Comparison of ENCODE assay signal across 13 cellular contexts in genomic region chr4:141002323-141002805, GRCh38.
DNase-seq lines count a peak whose midpoint lies in the region; ATAC-seq and TF ChIP-seq lines count a peak whose summit lies in the region.
"Had no signal": no experiment of that assay in that cellular context is flagged by ENCODE, and none has a peak within 500 bp of the region (broad histone marks: within the 10 kb centered on the region; RNA-seq: fewer than 3 reads in every experiment).

No MANE protein-coding gene starts in this region.

- no peaks in the 10 kb centered on the region for H3K36me3 ChIP-seq in stomach smooth muscle (ENCODE audit: control insufficient read depth in 2 of 2, insufficient read depth in 2 of 2, low read length in 2 of 2)

- H3K9me3 ChIP-seq in stomach smooth muscle (ENCODE audit: control insufficient read depth in 2 of 2, low read length in 2 of 2): no peaks in the 10 kb centered on the region

- H3K4me3 Mint-ChIP-seq in activated naive CD8-positive, alpha-beta T cell treated with anti-CD3 and anti-CD28 coated beads, Interleukin-2, amount 50 U/mL, for 24 hours: no peak overlapping the region
- H3K4me3 Mint-ChIP-seq: CD8-positive, alpha-beta memory T cell had no signal

- no peaks in the 10 kb centered on the region for H3K9me3 Mint-ChIP-seq in activated naive CD8-positive, alpha-beta T cell treated with anti-CD3 and anti-CD28 coated beads, Interleukin-2, amount 50 U/mL, for 24 hours

- H3K4me1 Mint-ChIP-seq in activated naive CD8-positive, alpha-beta T cell treated with anti-CD3 and anti-CD28 coated beads, Interleukin-2, amount 50 U/mL, for 24 hours: no peaks in the 10 kb centered on the region
- H3K4me1 Mint-ChIP-seq: CD8-positive, alpha-beta memory T cell had no signal

- H3K27ac Mint-ChIP-seq in activated naive CD8-positive, alpha-beta T cell treated with anti-CD3 and anti-CD28 coated beads, Interleukin-2, amount 50 U/mL, for 24 hours: no peak overlapping the region
- H3K27ac Mint-ChIP-seq: CD8-positive, alpha-beta memory T cell had no signal

- no peaks in the 10 kb centered on the region for H3K27me3 ChIP-seq in stomach smooth muscle (ENCODE audit: control insufficient read depth in 1 of 2, insufficient read depth in 2 of 2, low read length in 2 of 2)

- H3K27me3 Mint-ChIP-seq in activated naive CD8-positive, alpha-beta T cell treated with anti-CD3 and anti-CD28 coated beads, Interleukin-2, amount 50 U/mL, for 24 hours: peaks cover 2% of the 10 kb centered on the region

- no peak for ATAC-seq in activated naive CD8-positive, alpha-beta T cell treated with anti-CD3 and anti-CD28 coated beads, Interleukin-2, amount 50 U/mL, for 24 hours

- peak overlapping the region in 1 of 2 donors; percentile 13 for H3K9ac ChIP-seq in stomach smooth muscle (ENCODE audit: low read length in 2 of 2)

- no peaks in the 10 kb centered on the region for H3K36me3 Mint-ChIP-seq in activated naive CD8-positive, alpha-beta T cell treated with anti-CD3 and anti-CD28 coated beads, Interleukin-2, amount 50 U/mL, for 24 hours (ENCODE audit: low read depth)
- H3K36me3 Mint-ChIP-seq: CD8-positive, alpha-beta memory T cell had no signal

- H3K4me3 ChIP-seq in cardiac fibroblast (replicated peaks in 1 of 2; ENCODE audit: low read depth in 2 of 2, low read length in 2 of 2) (no peak overlapping the region), stomach smooth muscle (ENCODE audit: low read length in 2 of 2) (peak overlapping the region; percentile 0 to 17)

- H3K27ac ChIP-seq in stomach smooth muscle (ENCODE audit: low read length): peak overlapping the region; percentile 56

- peak; percentile 98 for DNase-seq in MV-4-11 (lab: John Stamatoyannopoulos, UW)
- DNase-seq in cardiac fibroblast (ENCODE audit: low read depth in 2 of 2): peak; percentile 6 to 67
- peak; percentile 20 for DNase-seq in hepatic stellate cell (ENCODE audit: low spot score)
- no peak for DNase-seq in activated naive CD8-positive, alpha-beta T cell treated with anti-CD3 and anti-CD28 coated beads, Interleukin-2, amount 50 U/mL, for 24 hours
- DNase-seq in NCI-H128 (lab: John Stamatoyannopoulos, UW; ENCODE audit: unreplicated experiment): no peak
- no peak for DNase-seq in GDM1 (lab: John Stamatoyannopoulos, UW)
- no peak for DNase-seq in COLO829 (ENCODE audit: low spot score)
- DNase-seq: CD8-positive, alpha-beta memory T cell; effector memory CD4-positive, alpha-beta T cell; hypothalamus; MM.1S; NCI-H524 had no signal

- H3K4me1 ChIP-seq in stomach smooth muscle (ENCODE audit: control insufficient read depth, insufficient read depth, low read length): peaks cover 24% of the 10 kb centered on the region

- TF ChIP-seq CTCF in cardiac fibroblast (IDR thresholded peaks at IDR 0.05; ENCODE audit: low read depth, low read length): no peak

Comparison
In these comparisons a context has a peak if more than half of its experiments do, and no peak if none do; other contexts are left out.
1. DNase-seq: peak in MV-4-11 (single experiment), cardiac fibroblast (2 of 2) and hepatic stellate cell (single experiment); none in activated naive CD8-positive, alpha-beta T cell treated with anti-CD3 and anti-CD28 coated beads, Interleukin-2, amount 50 U/mL, for 24 hours (single experiment), NCI-H128 (single experiment), GDM1 (single experiment) and COLO829 (single experiment).
2. H3K4me3 ChIP-seq: peak in stomach smooth muscle (2 of 2); none in cardiac fibroblast (0 of 2).